8 cellular contexts compared by ENCODE assay signal in the genomic region with DNA sequence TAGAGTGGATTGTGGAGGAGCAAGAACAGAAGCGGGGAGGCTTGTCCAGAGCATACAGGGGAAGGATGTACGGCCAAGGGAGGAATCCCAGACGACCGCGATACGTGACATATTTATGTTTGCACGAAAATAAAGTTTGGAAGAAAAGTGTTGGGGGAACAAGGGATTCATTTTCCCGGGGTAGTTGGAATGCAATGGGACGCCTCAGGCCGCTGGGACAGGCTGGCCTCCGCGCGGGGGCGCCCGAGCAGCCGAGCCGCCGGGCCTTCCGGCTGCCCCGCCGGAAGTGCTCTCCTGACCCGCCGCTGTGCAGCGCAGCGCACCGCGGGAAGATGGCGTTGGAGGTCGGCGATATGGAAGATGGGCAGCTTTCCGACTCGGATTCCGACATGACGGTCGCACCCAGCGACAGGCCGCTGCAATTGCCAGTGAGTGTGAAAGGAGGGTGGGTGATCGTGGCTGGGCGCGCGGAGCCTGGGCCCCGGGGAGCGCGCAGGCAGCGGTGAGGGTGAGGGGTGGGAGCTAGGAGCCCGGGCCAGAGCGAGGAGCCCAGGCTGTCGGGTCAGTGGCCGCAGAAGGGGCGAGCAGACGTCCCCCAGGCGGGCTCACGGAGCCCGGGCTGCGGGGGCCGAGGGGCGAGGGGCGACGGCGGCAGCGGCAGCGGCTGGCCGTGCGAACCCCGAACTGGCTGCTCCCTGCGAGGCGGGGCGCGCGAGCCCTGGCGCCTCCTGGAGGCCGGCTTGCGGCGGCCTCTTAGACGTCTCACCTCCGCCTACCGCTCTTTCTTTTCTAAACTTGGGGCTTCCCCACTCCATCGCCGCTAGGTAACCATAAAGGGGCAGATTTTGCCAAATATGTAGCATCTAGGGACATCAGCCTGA. TPM values are rescaled to one million over a fixed set of nuclear protein-coding genes. Genes with fewer than 3 reads are reported as not detected.
A peak's percentile ranks its signal among the peaks of the same experiment; 100 is the strongest.
DNase-seq lines count a peak whose midpoint lies in the region; ATAC-seq and TF ChIP-seq lines count a peak whose summit lies in the region.

A gene with protein sequence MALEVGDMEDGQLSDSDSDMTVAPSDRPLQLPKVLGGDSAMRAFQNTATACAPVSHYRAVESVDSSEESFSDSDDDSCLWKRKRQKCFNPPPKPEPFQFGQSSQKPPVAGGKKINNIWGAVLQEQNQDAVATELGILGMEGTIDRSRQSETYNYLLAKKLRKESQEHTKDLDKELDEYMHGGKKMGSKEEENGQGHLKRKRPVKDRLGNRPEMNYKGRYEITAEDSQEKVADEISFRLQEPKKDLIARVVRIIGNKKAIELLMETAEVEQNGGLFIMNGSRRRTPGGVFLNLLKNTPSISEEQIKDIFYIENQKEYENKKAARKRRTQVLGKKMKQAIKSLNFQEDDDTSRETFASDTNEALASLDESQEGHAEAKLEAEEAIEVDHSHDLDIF (plus strand): TSS at position 317 of the 881 bp plus-strand sequence. CDS start 16 bp downstream, at position 333.

- H3K36me3 ChIP-seq in BJ (ENCODE audit: control insufficient read depth, insufficient read depth, low read length) (0 out of 2 replicates have a peak, but pooled peaks cover 1% of the 10 kb centered on the region), ectodermal cell (ENCODE audit: control insufficient read depth, insufficient read depth, low read length) (peaks cover 14% of the 10 kb centered on the region)

- H3K27ac Mint-ChIP-seq in activated CD4-positive, alpha-beta memory T cell treated with anti-CD3 and anti-CD28 coated beads for 36 hours, result peak within 1 kb of the TSS; percentile 97

- no peaks in the 10 kb centered on the region for H3K27me3 Mint-ChIP-seq in activated CD4-positive, alpha-beta memory T cell treated with anti-CD3 and anti-CD28 coated beads for 36 hours

- CTCF ChIA-PET in BJ (lab: Yijun Ruan, JAX), result interaction anchor here (0.5 to 2.9 kb wide), 22 partner anchors 9 to 1856 kb away, joined by 3 to 21 read pairs (median 4); no protein-coding TSS in a partner anchor
- CTCF ChIA-PET in activated CD4-positive, alpha-beta memory T cell treated with anti-CD3 and anti-CD28 coated beads for 36 hours (lab: Charles Lee), result interaction anchor here (0.6 to 2.9 kb wide), 30 partner anchors 8 to 891 kb away, joined by 3 to 17 read pairs (median 4); no protein-coding TSS in a partner anchor

- H3K4me1 ChIP-seq in ectodermal cell (ENCODE audit: control insufficient read depth, insufficient read depth, low read length), result peaks cover 5% of the 10 kb centered on the region

- no peaks in the 10 kb centered on the region for H3K9me3 ChIP-seq in ectodermal cell (ENCODE audit: control insufficient read depth, low read length)

- H3K27me3 ChIP-seq in BJ (ENCODE audit: control insufficient read depth, insufficient read depth, low read length) (no peaks in the 10 kb centered on the region), ectodermal cell (ENCODE audit: control insufficient read depth, insufficient read depth, low read length, poor library complexity, severe bottlenecking) (no peaks in the 10 kb centered on the region)

- DNase-seq in BJ (ENCODE audit: low read depth), result peak; percentile 21
- peak; percentile 21 to 79 for DNase-seq in NCI-H526 (lab: John Stamatoyannopoulos, UW)
- peak; percentile 82 for DNase-seq in activated CD4-positive, alpha-beta memory T cell treated with anti-CD3 and anti-CD28 coated beads for 36 hours
- DNase-seq in lung microvascular endothelial cell (ENCODE audit: low read depth in 2 of 2), result peak; percentile 86
- peak; percentile 37 for DNase-seq in stimulated activated CD8-positive, alpha-beta memory T cell treated with anti-CD3 and anti-CD28 coated beads, Interleukin-12 subunit alpha, Interleukin-12 subunit beta, amount 100 ng/mL, for 1 hour (ENCODE audit: low read depth)

- POLR2A ChIA-PET in BJ (lab: Charles Lee), result interaction anchor here (0.6 kb wide), 1 partner anchor 643 kb away, joined by 3 read pairs; no protein-coding TSS in a partner anchor
- POLR2A ChIA-PET in activated CD4-positive, alpha-beta memory T cell treated with anti-CD3 and anti-CD28 coated beads for 36 hours (lab: Charles Lee), result interaction anchor here (1.0 to 1.2 kb wide), 4 partner anchors 9 to 177 kb away, joined by 3 to 4 read pairs (median 4); no protein-coding TSS in a partner anchor

- peak within 1 kb of the TSS; percentile 38 for H3K27ac ChIP-seq in ectodermal cell (ENCODE audit: insufficient read depth, low read depth, low read length, poor library complexity, severe bottlenecking)

- H3K4me3 Mint-ChIP-seq in activated CD4-positive, alpha-beta memory T cell treated with anti-CD3 and anti-CD28 coated beads for 36 hours, result peak within 1 kb of the TSS; percentile 99

- intact Hi-C loops in activated CD4-positive, alpha-beta memory T cell treated with anti-CD3 and anti-CD28 coated beads for 36 hours (cut with micrococcal nuclease), result loop anchor here (1.0 to 5.0 kb wide), 6 partner anchors 152 to 430 kb away; a partner anchor contains a TSS

- TF ChIP-seq CTCF in BJ (IDR thresholded peaks at IDR 0.05; ENCODE audit: insufficient read depth, low read depth, low read length), result peak; percentile 71

- WGBS in ectodermal cell, 2 experiments, result 2% methylated on average over 79 of the region's 79 CpGs

- H3K4me3 ChIP-seq in BJ (ENCODE audit: low read depth, low read length), result peak within 1 kb of the TSS; percentile 87
- H3K4me3 ChIP-seq in ectodermal cell (ENCODE audit: insufficient read depth, low read depth, low read length), result peak within 1 kb of the TSS; percentile 81

- ATAC-seq in GM19025 (IDR thresholded peaks at IDR 0.05; ENCODE audit: low read depth, unreplicated experiment) (peak; percentile 94), HG03280 (IDR thresholded peaks at IDR 0.05; ENCODE audit: unreplicated experiment) (peak; percentile 96)

- no peaks in the 10 kb centered on the region for H3K9me3 Mint-ChIP-seq in activated CD4-positive, alpha-beta memory T cell treated with anti-CD3 and anti-CD28 coated beads for 36 hours

- peaks cover 23% of the 10 kb centered on the region for H3K36me3 Mint-ChIP-seq in activated CD4-positive, alpha-beta memory T cell treated with anti-CD3 and anti-CD28 coated beads for 36 hours

- H3K4me1 Mint-ChIP-seq in activated CD4-positive, alpha-beta memory T cell treated with anti-CD3 and anti-CD28 coated beads for 36 hours (ENCODE audit: low read depth), result peaks cover 35% of the 10 kb centered on the region

RNA-seq across cellular contexts. Expression of the gene that starts here (rescaled TPM):
- 40.7 and 41.6 TPM in 2 replicates for polyA plus RNA-seq in BJ (2011; rRNA removed)
- 27.9 and 29.0 TPM in 2 replicates for polyA minus RNA-seq in BJ (2011; rRNA and poly(A)+ RNA removed)
- total RNA-seq in activated CD4-positive, alpha-beta memory T cell treated with anti-CD3 and anti-CD28 coated beads for 36 hours, result 10 to 100 TPM; 40.7 to 43.2 TPM
- 45.7 TPM for polyA plus RNA-seq in ectodermal cell (2013, experiment 1 of 4)
- 57.4 TPM for polyA plus RNA-seq in ectodermal cell (2013, experiment 2 of 4)
- polyA plus RNA-seq in ectodermal cell (2013, experiment 3 of 4), result 42.6 TPM
- polyA plus RNA-seq in ectodermal cell (2013, experiment 4 of 4), result 46.6 TPM
- total RNA-seq in lung microvascular endothelial cell, result 26.6 and 31.2 TPM in 2 replicates

Comparison
In these comparisons a context has a peak if more than half of its experiments do, and no peak if none do; other contexts are left out.
1. Peak in every context shown above with its lines: DNase-seq, ATAC-seq, H3K4me3 ChIP-seq and H3K27ac ChIP-seq.
2. DNase-seq: peak in every context shown above with its lines; median percentile 86 in lung microvascular endothelial cell; 82 in activated CD4-positive, alpha-beta memory T cell treated with anti-CD3 and anti-CD28 coated beads for 36 hours; 50 in NCI-H526; 37 in stimulated activated CD8-positive, alpha-beta memory T cell treated with anti-CD3 and anti-CD28 coated beads, Interleukin-12 subunit alpha, Interleukin-12 subunit beta, amount 100 ng/mL, for 1 hour; 21 in BJ.